ENCODE assay signal across 1 cellular context in the genomic region with DNA sequence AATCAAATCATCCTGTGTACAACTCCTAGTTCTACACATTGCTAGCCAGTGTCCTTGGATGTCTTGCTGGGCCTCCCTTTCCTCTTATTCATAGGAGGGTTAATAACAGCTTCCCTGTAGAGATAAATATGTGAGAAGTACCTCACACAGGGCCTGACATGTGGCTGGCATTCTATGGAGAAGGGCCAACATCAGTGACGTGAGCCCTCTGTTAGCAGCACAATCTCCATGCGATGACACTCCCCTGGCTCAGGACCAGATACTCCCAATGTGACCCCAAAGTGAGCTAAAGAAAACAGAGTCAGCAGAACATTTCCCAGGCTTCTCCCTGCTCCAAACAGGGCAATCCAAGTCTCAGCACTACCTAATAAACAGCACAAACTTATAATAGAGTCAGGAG.
TF ChIP-seq lines count a peak whose summit lies in the region.

No MANE protein-coding gene starts in this region.

TF ChIP-seq in endothelial cell of umbilical vein, 7 proteins besides CTCF, POLR2A, EP300 and RAD21:
- TF ChIP-seq FOS (IDR thresholded peaks at IDR 0.05; ENCODE audit: borderline replicate concordance, insufficient read depth, low read length): no peak
- no peak for TF ChIP-seq GATA2 (IDR thresholded peaks at IDR 0.05; ENCODE audit: insufficient read depth, insufficient read length, low read depth, low read length)
- TF ChIP-seq, protein P1, sequence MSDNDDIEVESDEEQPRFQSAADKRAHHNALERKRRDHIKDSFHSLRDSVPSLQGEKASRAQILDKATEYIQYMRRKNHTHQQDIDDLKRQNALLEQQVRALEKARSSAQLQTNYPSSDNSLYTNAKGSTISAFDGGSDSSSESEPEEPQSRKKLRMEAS (IDR thresholded peaks at IDR 0.05; ENCODE audit: insufficient read depth, insufficient read length): no peak
- no peak for TF ChIP-seq POLR2AphosphoS5 (IDR thresholded peaks at IDR 0.05; ENCODE audit: insufficient read depth, low read depth, low read length)
- TF ChIP-seq MYC (IDR thresholded peaks at IDR 0.05; ENCODE audit: low read depth, low read length): no peak
- TF ChIP-seq EZH2 (IDR thresholded peaks at IDR 0.05; ENCODE audit: borderline replicate concordance, low read depth, low read length, severe bottlenecking): no peak
- TF ChIP-seq JUN (IDR thresholded peaks at IDR 0.05; ENCODE audit: borderline replicate concordance, insufficient read depth, insufficient read length, low read depth): no peak
